7 cellular contexts compared by ENCODE assay signal in the genomic region with DNA sequence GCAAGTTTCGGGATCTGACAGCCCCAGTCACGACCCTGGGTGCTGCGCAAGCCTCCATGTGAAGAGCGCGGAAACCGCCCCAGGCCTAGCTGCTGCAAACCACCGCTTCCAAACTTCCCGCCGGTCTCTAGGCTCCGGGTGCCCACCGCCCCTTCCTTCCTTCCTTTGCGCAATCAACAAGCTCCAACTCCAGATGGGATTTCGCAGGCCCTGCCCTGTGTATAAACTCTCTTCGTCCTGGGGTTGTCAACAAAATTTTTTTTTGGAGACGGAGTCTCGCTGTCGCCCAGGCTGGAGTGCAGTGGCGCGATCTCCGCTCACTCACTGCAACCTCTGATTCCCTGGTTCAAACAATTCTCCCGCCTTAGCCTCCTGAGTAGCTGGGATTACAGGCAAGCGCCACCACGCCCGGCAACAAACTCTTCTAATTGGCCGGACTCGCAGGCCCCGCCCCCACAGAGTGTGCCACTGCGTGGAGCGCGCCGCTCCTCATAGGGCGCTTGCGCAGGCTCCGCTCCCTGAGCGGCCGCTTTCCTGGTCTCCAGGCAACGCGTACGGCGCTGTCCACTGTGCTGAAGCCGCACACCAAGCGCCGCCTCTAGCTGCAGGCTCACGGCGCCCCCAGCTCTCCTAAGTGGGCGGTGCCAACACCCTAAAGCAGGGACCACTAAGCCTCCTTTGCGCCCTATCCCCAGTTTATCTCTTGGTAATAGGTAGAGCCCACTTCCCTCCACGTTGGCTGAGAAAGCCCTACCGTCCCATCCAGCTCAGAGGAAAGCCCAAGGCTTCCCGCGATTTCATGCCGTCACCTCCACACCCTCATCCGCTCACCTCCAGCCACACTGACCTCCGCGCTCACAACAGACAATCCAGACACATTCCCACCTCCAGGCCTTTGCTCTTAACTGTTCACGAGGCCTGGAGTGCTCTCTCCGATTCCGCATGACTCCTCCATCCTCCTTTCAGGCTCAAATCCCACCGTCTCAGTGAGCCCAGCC. TPM values are rescaled to one million over a fixed set of nuclear protein-coding genes. Genes with fewer than 3 reads are reported as not detected.
DNase-seq lines count a peak whose midpoint lies in the region; ATAC-seq and TF ChIP-seq lines count a peak whose summit lies in the region.

No MANE protein-coding gene starts in this region.

- peak; percentile 83 for DNase-seq in HK-2 (ENCODE audit: unreplicated experiment)
- peak; percentile 98 for DNase-seq in NCI-H82 (lab: John Stamatoyannopoulos, UW)
- peak; percentile 93 for DNase-seq in activated CD8-positive, alpha-beta T cell treated with anti-CD3 and anti-CD28 coated beads for 36 hours
- DNase-seq in lower leg skin (ENCODE audit: low spot score in 2 of 2): peak; percentile 89 to 97
- DNase-seq in stimulated activated CD4-positive, alpha-beta T cell treated with anti-CD3 and anti-CD28 coated beads, TNF-alpha, amount 100 ng/mL, for 1 hour (ENCODE audit: low read depth in 3 of 3, low spot score in 1 of 3): peak; percentile 63 to 75 (median 72)

- no peak for TF ChIP-seq CTCF in activated CD8-positive, alpha-beta T cell treated with anti-CD3 and anti-CD28 coated beads for 36 hours (IDR thresholded peaks at IDR 0.05)
- no peak for TF ChIP-seq CTCF in lower leg skin (IDR thresholded peaks at IDR 0.05)

- no peaks in the 10 kb centered on the region for H3K9me3 ChIP-seq in duodenal mucosa (ENCODE audit: control insufficient read depth in 1 of 2, low read length in 2 of 2)

- ATAC-seq in GM18520 (IDR thresholded peaks at IDR 0.05; ENCODE audit: unreplicated experiment): peak; percentile 62
- ATAC-seq in activated CD8-positive, alpha-beta T cell treated with anti-CD3 and anti-CD28 coated beads for 36 hours: peak; percentile 99

- CTCF ChIA-PET in activated CD8-positive, alpha-beta T cell treated with anti-CD3 and anti-CD28 coated beads for 36 hours (lab: Charles Lee): interaction anchor here (0.7 to 9.5 kb wide), 7 partner anchors 9 to 304 kb away, joined by 3 to 175 read pairs (median 3); a partner anchor contains a TSS

- no peak overlapping the region for H3K27ac ChIP-seq in duodenal mucosa (ENCODE audit: low read depth, low read length)

- H3K4me1 ChIP-seq in duodenal mucosa (ENCODE audit: control insufficient read depth in 1 of 2, insufficient read depth in 2 of 2, low read length in 2 of 2): peaks cover 4 to 11% of the 10 kb centered on the region in 2 donors

- peaks cover 17% of the 10 kb centered on the region for H3K4me1 Mint-ChIP-seq in activated CD8-positive, alpha-beta T cell treated with anti-CD3 and anti-CD28 coated beads for 36 hours (ENCODE audit: low read depth)

- H3K27me3 Mint-ChIP-seq in activated CD8-positive, alpha-beta T cell treated with anti-CD3 and anti-CD28 coated beads for 36 hours: peaks cover 4% of the 10 kb centered on the region

- intact Hi-C loops in activated CD8-positive, alpha-beta T cell treated with anti-CD3 and anti-CD28 coated beads for 36 hours (cut with micrococcal nuclease): loop anchor here (5.0 kb wide), 1 partner anchor 43 kb away; a partner anchor contains a TSS
- intact Hi-C loops in lower leg skin (cut with DNase I; ENCODE audit: low total_unique reads): loop anchor here (5.0 kb wide), 1 partner anchor 113 kb away; no protein-coding TSS in a partner anchor

- peak overlapping the region; percentile 62 for H3K4me3 Mint-ChIP-seq in activated CD8-positive, alpha-beta T cell treated with anti-CD3 and anti-CD28 coated beads for 36 hours

- no peaks in the 10 kb centered on the region for H3K9me3 Mint-ChIP-seq in activated CD8-positive, alpha-beta T cell treated with anti-CD3 and anti-CD28 coated beads for 36 hours

- H3K27ac Mint-ChIP-seq in activated CD8-positive, alpha-beta T cell treated with anti-CD3 and anti-CD28 coated beads for 36 hours: no peak overlapping the region

- no peak overlapping the region for H3K9ac ChIP-seq in duodenal mucosa (ENCODE audit: low read depth in 1 of 2, low read length in 2 of 2)

- peaks cover 6% of the 10 kb centered on the region for H3K36me3 Mint-ChIP-seq in activated CD8-positive, alpha-beta T cell treated with anti-CD3 and anti-CD28 coated beads for 36 hours (ENCODE audit: low read depth)

- peaks cover 9 to 21% of the 10 kb centered on the region in 2 donors for H3K36me3 ChIP-seq in duodenal mucosa (ENCODE audit: control insufficient read depth in 1 of 2, insufficient read depth in 2 of 2, low read length in 2 of 2)

- 11 to 14% methylated on average over 50 to 59 of the region's 59 CpGs for WGBS in lower leg skin, 2 donors

- peak overlapping the region; percentile 51 to 62 for H3K4me3 ChIP-seq in duodenal mucosa (ENCODE audit: low read depth in 1 of 2, low read length in 2 of 2)
- H3K4me3 ChIP-seq in lower leg skin (ENCODE audit: low read depth, poor library complexity, severe bottlenecking): no peak overlapping the region

- no peak for TF ChIP-seq POLR2A in lower leg skin (IDR thresholded peaks at IDR 0.05)

- H3K27me3 ChIP-seq in duodenal mucosa (ENCODE audit: control insufficient read depth in 1 of 2, insufficient read depth in 2 of 2, low read length in 2 of 2): no peaks in the 10 kb centered on the region

- POLR2A ChIA-PET in activated CD8-positive, alpha-beta T cell treated with anti-CD3 and anti-CD28 coated beads for 36 hours (lab: Charles Lee): interaction anchor here (0.9 to 1.7 kb wide), 9 partner anchors 10 to 114 kb away, joined by 3 to 5 read pairs (median 4); no protein-coding TSS in a partner anchor

RNA-seq across cellular contexts. Expression of a gene that starts 5.5 kb away (rescaled TPM):
- 10 to 100 TPM; 56.8 to 61.8 TPM for total RNA-seq in activated CD8-positive, alpha-beta T cell treated with anti-CD3 and anti-CD28 coated beads for 36 hours
- total RNA-seq in lower leg skin: 10 to 100 TPM; 25.1 to 33.7 (median 31.0) TPM

RNA-seq across cellular contexts. Expression of a gene that starts 22.2 kb away (rescaled TPM):
- total RNA-seq in activated CD8-positive, alpha-beta T cell treated with anti-CD3 and anti-CD28 coated beads for 36 hours: 100 to 1,000 TPM; 151 to 153 TPM
- 100 to 1,000 TPM; 182 to 245 (median 218) TPM for total RNA-seq in lower leg skin

RNA-seq across cellular contexts. Expression of a gene that starts 41.6 kb away (rescaled TPM):
- total RNA-seq in activated CD8-positive, alpha-beta T cell treated with anti-CD3 and anti-CD28 coated beads for 36 hours: 100 to 1,000 TPM; 435 to 450 TPM
- total RNA-seq in lower leg skin: 100 to 1,000 TPM in 2 of 4 donors, 10 to 100 TPM in 2; 71.8 to 122 (median 97.3) TPM
